ENCODE assay signal across 1 cellular context in the genomic region with DNA sequence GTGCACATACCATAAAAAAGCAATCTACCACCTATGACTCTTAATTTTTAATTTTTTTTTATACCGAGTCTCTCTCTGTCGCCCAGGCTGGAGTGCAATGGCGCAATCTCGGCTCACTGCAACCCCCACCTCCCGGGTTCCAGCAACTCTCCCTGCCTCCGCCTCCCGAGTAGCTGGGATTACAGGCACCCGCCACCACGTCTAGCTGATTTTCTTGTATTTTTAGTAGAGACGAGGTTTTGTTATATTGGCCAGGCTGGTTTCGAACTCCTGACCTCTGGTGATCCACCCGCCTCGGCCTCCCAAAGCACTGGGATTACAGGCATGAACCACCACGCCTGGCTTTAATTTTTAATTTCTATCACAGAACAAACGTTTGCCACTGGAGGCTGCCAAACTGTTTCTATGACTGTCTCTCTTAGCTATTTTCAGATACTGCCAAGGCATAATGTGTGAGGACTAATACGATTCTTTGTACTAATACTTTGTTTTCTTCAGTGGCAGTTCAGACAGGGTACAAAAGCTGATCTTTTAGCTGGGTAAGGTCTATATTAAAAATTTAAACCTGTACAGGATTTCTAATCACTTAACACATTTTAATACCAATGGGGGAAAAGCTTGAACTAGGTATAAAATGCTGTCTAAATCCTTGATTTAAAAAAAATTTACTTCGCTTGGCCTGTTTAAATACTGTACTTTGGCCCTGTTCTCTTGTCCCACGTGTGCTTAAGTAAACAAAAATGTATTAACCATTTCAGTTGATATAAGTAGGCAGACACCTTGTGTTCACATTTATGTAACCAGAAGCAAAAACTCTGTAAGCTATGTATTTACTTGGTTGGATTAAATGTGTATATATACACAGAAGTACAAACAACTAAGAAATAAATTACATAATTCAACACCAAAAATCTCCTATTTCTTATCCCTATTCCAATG.
TF ChIP-seq lines count a peak whose summit lies in the region.

No MANE protein-coding gene starts in this region.

TF ChIP-seq in liver, 16 proteins besides CTCF, POLR2A, EP300 and RAD21 (continued from another document):
- TF ChIP-seq SP1 (IDR thresholded peaks at IDR 0.05) (no peak), FOXA1 (IDR thresholded peaks at IDR 0.05) (no peak), HNF4G (IDR thresholded peaks at IDR 0.05) (no peak), JUND (IDR thresholded peaks at IDR 0.05) (no peak), HNF4A (conservative IDR thresholded peaks at IDR 0.05) (peak; percentile 83 to 85), TAF1 (conservative IDR thresholded peaks at IDR 0.05) (peak; percentile 39), YY1 (IDR thresholded peaks at IDR 0.05) (no peak), RXRA (IDR thresholded peaks at IDR 0.05) (peak in 1 of 2 donors; percentile 25)
- TF ChIP-seq, protein P1, sequence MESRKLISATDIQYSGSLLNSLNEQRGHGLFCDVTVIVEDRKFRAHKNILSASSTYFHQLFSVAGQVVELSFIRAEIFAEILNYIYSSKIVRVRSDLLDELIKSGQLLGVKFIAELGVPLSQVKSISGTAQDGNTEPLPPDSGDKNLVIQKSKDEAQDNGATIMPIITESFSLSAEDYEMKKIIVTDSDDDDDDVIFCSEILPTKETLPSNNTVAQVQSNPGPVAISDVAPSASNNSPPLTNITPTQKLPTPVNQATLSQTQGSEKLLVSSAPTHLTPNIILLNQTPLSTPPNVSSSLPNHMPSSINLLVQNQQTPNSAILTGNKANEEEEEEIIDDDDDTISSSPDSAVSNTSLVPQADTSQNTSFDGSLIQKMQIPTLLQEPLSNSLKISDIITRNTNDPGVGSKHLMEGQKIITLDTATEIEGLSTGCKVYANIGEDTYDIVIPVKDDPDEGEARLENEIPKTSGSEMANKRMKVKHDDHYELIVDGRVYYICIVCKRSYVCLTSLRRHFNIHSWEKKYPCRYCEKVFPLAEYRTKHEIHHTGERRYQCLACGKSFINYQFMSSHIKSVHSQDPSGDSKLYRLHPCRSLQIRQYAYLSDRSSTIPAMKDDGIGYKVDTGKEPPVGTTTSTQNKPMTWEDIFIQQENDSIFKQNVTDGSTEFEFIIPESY (IDR thresholded peaks at IDR 0.05), result no peak
- TF ChIP-seq, protein P2, sequence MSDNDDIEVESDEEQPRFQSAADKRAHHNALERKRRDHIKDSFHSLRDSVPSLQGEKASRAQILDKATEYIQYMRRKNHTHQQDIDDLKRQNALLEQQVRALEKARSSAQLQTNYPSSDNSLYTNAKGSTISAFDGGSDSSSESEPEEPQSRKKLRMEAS (IDR thresholded peaks at IDR 0.05), result no peak
- TF ChIP-seq, protein P3, sequence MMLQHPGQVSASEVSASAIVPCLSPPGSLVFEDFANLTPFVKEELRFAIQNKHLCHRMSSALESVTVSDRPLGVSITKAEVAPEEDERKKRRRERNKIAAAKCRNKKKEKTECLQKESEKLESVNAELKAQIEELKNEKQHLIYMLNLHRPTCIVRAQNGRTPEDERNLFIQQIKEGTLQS (IDR thresholded peaks at IDR 0.05), result no peak
